ENCODE assay signal across 12 cellular contexts in the genomic region with DNA sequence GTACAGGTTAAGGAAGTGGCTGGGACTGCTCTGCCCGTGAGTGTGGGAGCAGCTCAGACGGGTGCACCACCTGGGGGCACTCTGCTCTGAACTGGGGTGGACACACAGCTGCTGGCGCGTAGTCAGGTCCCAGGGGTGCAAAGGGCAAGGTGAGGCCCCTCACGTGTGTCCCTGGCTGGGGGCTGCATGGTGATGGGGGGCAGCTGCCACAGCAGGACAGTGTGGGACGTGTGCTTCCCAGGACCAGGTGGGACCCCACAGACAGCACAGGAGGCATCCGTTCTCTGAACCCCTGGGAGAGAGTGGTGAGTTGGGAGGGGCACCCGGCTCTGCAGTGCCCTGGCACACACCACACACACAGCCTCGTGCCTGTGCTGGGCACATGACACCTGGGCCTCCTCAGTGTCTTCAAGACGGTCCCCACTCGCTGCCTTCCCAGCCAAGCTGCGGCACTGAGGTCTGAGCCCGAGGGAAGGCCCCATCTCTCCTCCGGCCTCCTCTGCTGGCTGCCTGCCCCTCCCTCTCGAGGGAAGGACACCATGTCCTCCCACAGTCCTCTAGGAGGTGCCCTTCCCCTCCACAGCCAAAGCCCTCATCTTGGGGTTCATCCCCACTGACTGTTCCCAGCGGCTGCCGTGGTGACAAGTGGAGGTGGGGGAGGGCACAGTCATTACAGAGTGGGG. TPM values are rescaled to one million over a fixed set of nuclear protein-coding genes. Genes with fewer than 3 reads are reported as not detected.
DNase-seq lines count a peak whose midpoint lies in the region; ATAC-seq and TF ChIP-seq lines count a peak whose summit lies in the region.
"Had no signal": no experiment of that assay in that cellular context is flagged by ENCODE, and none has a peak within 500 bp of the region (broad histone marks: within the 10 kb centered on the region; RNA-seq: fewer than 3 reads in every experiment).

No MANE protein-coding gene starts in this region.

- no peak overlapping the region for H3K4me3 Mint-ChIP-seq in activated CD4-positive, alpha-beta T cell treated with anti-CD3 and anti-CD28 coated beads, Interleukin-2, amount 10 ng/mL, durations not matched to agents 7 days and 5 days
- no peak overlapping the region for H3K4me3 Mint-ChIP-seq in central memory CD8-positive, alpha-beta T cell
- no peak overlapping the region for H3K4me3 Mint-ChIP-seq in osteocyte (ENCODE audit: unreplicated experiment)

- no peak for TF ChIP-seq CTCF in osteocyte (IDR thresholded peaks at IDR 0.05)

- peaks cover 62% of the 10 kb centered on the region for H3K36me3 Mint-ChIP-seq in activated CD4-positive, alpha-beta T cell treated with anti-CD3 and anti-CD28 coated beads, Interleukin-2, amount 10 ng/mL, durations not matched to agents 7 days and 5 days (ENCODE audit: low read depth)
- H3K36me3 Mint-ChIP-seq in central memory CD8-positive, alpha-beta T cell (ENCODE audit: insufficient read depth): peaks cover 25% of the 10 kb centered on the region
- no peaks in the 10 kb centered on the region for H3K36me3 Mint-ChIP-seq in osteocyte (ENCODE audit: unreplicated experiment)

- POLR2A ChIA-PET in activated CD4-positive, alpha-beta T cell treated with anti-CD3 and anti-CD28 coated beads, Interleukin-2, amount 10 ng/mL, durations not matched to agents 7 days and 5 days (lab: Charles Lee): no interaction called here

- ATAC-seq in central memory CD8-positive, alpha-beta T cell (replicated peaks; ENCODE audit: extremely low read depth, poor library complexity, severe bottlenecking): peak; percentile 73
- ATAC-seq: psoas muscle had no signal

- peaks cover 25% of the 10 kb centered on the region for H3K4me1 Mint-ChIP-seq in activated CD4-positive, alpha-beta T cell treated with anti-CD3 and anti-CD28 coated beads, Interleukin-2, amount 10 ng/mL, durations not matched to agents 7 days and 5 days
- H3K4me1 Mint-ChIP-seq in central memory CD8-positive, alpha-beta T cell: peaks cover 15% of the 10 kb centered on the region
- H3K4me1 Mint-ChIP-seq in osteocyte (ENCODE audit: unreplicated experiment): peaks cover 5% of the 10 kb centered on the region

- DNase-seq in HuH-7.5 (ENCODE audit: low spot score) (peak; percentile 8), EL (no peak), osteocyte (ENCODE audit: extremely low spot score, unreplicated experiment) (no peak), NCI-H1436 treated with DMSO at 0.1 percent for 48 hours (lab: John Stamatoyannopoulos, UW) (no peak), kidney glomerular epithelial cell (lab: John Stamatoyannopoulos, UW) (no peak)
- peak; percentile 43 for DNase-seq in activated CD4-positive, alpha-beta T cell treated with anti-CD3 and anti-CD28 coated beads, Interleukin-2, amount 10 ng/mL, durations not matched to agents 7 days and 5 days
- no peak for DNase-seq in central memory CD8-positive, alpha-beta T cell (ENCODE audit: low spot score in 2 of 2)
- peak; percentile 37 for DNase-seq in stimulated activated CD4-positive, alpha-beta T cell treated with anti-CD3 and anti-CD28 coated beads, Interleukin-2, amount 100 ng/mL, for 4 hours (ENCODE audit: low read depth)
- DNase-seq: DMS53, left ventricle myocardium inferior, NCI-H2029, psoas muscle had no signal

- CTCF ChIA-PET in activated CD4-positive, alpha-beta T cell treated with anti-CD3 and anti-CD28 coated beads, Interleukin-2, amount 10 ng/mL, durations not matched to agents 7 days and 5 days (lab: Charles Lee): interaction anchor here (0.6 to 1.0 kb wide), 3 partner anchors 17 to 30 kb away, joined by 3 read pairs; no protein-coding TSS in a partner anchor

- no peaks in the 10 kb centered on the region for H3K27me3 Mint-ChIP-seq in activated CD4-positive, alpha-beta T cell treated with anti-CD3 and anti-CD28 coated beads, Interleukin-2, amount 10 ng/mL, durations not matched to agents 7 days and 5 days
- no peaks in the 10 kb centered on the region for H3K27me3 Mint-ChIP-seq in central memory CD8-positive, alpha-beta T cell
- no peaks in the 10 kb centered on the region for H3K27me3 Mint-ChIP-seq in osteocyte (ENCODE audit: unreplicated experiment)

- H3K27ac Mint-ChIP-seq in activated CD4-positive, alpha-beta T cell treated with anti-CD3 and anti-CD28 coated beads, Interleukin-2, amount 10 ng/mL, durations not matched to agents 7 days and 5 days: peak overlapping the region; percentile 68
- H3K27ac Mint-ChIP-seq in central memory CD8-positive, alpha-beta T cell (ENCODE audit: low read depth): peak overlapping the region; percentile 53
- H3K27ac Mint-ChIP-seq in osteocyte (ENCODE audit: unreplicated experiment): no peak overlapping the region

- H3K9me3 Mint-ChIP-seq in activated CD4-positive, alpha-beta T cell treated with anti-CD3 and anti-CD28 coated beads, Interleukin-2, amount 10 ng/mL, durations not matched to agents 7 days and 5 days: peaks cover 5% of the 10 kb centered on the region
- no peaks in the 10 kb centered on the region for H3K9me3 Mint-ChIP-seq in central memory CD8-positive, alpha-beta T cell
- H3K9me3 Mint-ChIP-seq in osteocyte (ENCODE audit: unreplicated experiment): no peaks in the 10 kb centered on the region

RNA-seq across cellular contexts. Expression of a gene that starts 24.7 kb away (rescaled TPM):
- under 1 TPM in 1 of 2 experiments, not detected in 1; 0.25 TPM for total RNA-seq in activated CD4-positive, alpha-beta T cell treated with anti-CD3 and anti-CD28 coated beads, Interleukin-2, amount 10 ng/mL, durations not matched to agents 7 days and 5 days
- 0.63 and 1.1 TPM in 2 replicates for total RNA-seq in osteocyte
- total RNA-seq: psoas muscle had no signal

RNA-seq across cellular contexts. Expression of a gene that starts 34.1 kb away (rescaled TPM):
- 10 to 100 TPM; 12.8 to 13.2 TPM for total RNA-seq in activated CD4-positive, alpha-beta T cell treated with anti-CD3 and anti-CD28 coated beads, Interleukin-2, amount 10 ng/mL, durations not matched to agents 7 days and 5 days
- total RNA-seq in osteocyte: 6.1 and 6.3 TPM in 2 replicates

RNA-seq across cellular contexts. Expression of a gene that starts 46.8 kb away (rescaled TPM):
- 100 to 1,000 TPM; 314 to 363 TPM for total RNA-seq in activated CD4-positive, alpha-beta T cell treated with anti-CD3 and anti-CD28 coated beads, Interleukin-2, amount 10 ng/mL, durations not matched to agents 7 days and 5 days
- 372 and 376 TPM in 2 replicates for total RNA-seq in osteocyte

RNA-seq across cellular contexts. Expression of a gene that starts 47.5 kb away (rescaled TPM):
- total RNA-seq in activated CD4-positive, alpha-beta T cell treated with anti-CD3 and anti-CD28 coated beads, Interleukin-2, amount 10 ng/mL, durations not matched to agents 7 days and 5 days: 1 to 10 TPM; 3.7 to 4.4 TPM
- total RNA-seq in osteocyte: 1.7 and 2.0 TPM in 2 replicates

RNA-seq across cellular contexts. Expression of a gene that starts 55.7 kb away (rescaled TPM):
- total RNA-seq in activated CD4-positive, alpha-beta T cell treated with anti-CD3 and anti-CD28 coated beads, Interleukin-2, amount 10 ng/mL, durations not matched to agents 7 days and 5 days: 10 to 100 TPM; 34.4 to 38.4 TPM
- 0.46 and 0.52 TPM in 2 replicates for total RNA-seq in osteocyte
- total RNA-seq: left ventricle myocardium inferior had no signal

Comparison
In these comparisons a context has a peak if more than half of its experiments do, and no peak if none do; other contexts are left out.
1. DNase-seq: peak in HuH-7.5 (single experiment), activated CD4-positive, alpha-beta T cell treated with anti-CD3 and anti-CD28 coated beads, Interleukin-2, amount 10 ng/mL, durations not matched to agents 7 days and 5 days (single experiment) and stimulated activated CD4-positive, alpha-beta T cell treated with anti-CD3 and anti-CD28 coated beads, Interleukin-2, amount 100 ng/mL, for 4 hours (single experiment); none in central memory CD8-positive, alpha-beta T cell (0 of 2), EL (single experiment), osteocyte (single experiment), NCI-H1436 treated with DMSO at 0.1 percent for 48 hours (single experiment) and kidney glomerular epithelial cell (single experiment).